ENCODE assay signal across 27 cellular contexts in genomic region chr5:112234000-112234399, GRCh38.
"Had no signal": no experiment of that assay in that cellular context is flagged by ENCODE, and none has a peak within 500 bp of the region (broad histone marks: within the 10 kb centered on the region; RNA-seq: fewer than 3 reads in every experiment).

No MANE protein-coding gene starts in this region.

- H3K4me1 ChIP-seq: left lung had no signal

- H3K27ac ChIP-seq: coronary artery, dorsolateral prefrontal cortex, gastroesophageal sphincter, heart right ventricle, left lung, lower lobe of right lung had no signal

- H3K4me3 Mint-ChIP-seq: mesothelial cell of epicardium; naive B cell; naive thymus-derived CD8-positive, alpha-beta T cell had no signal

- H3K27me3 ChIP-seq: dorsolateral prefrontal cortex, esophagus squamous epithelium, gastroesophageal sphincter, heart right ventricle, left lung had no signal

- DNase-seq: dermis blood vessel endothelial cell; dorsolateral prefrontal cortex; effector CD4-positive, alpha-beta T cell; effector memory CD4-positive, alpha-beta T cell; erythroblast; esophagus squamous epithelium; foreskin fibroblast; glutamatergic neuron; head of caudate nucleus; heart right ventricle; hippocampal formation; left cardiac atrium; left lung; left ventricle myocardium superior; lower lobe of right lung; mesenchymal stem cell; mucosa of descending colon; naive B cell; naive thymus-derived CD8-positive, alpha-beta T cell had no signal

- H3K27ac Mint-ChIP-seq: mesothelial cell of epicardium; naive thymus-derived CD8-positive, alpha-beta T cell had no signal

- H3K4me1 Mint-ChIP-seq: naive B cell; naive thymus-derived CD8-positive, alpha-beta T cell had no signal

- FAIRE-seq: colon, endothelial cell of umbilical vein, frontal cortex, islet of Langerhans, keratinocyte had no signal

- H3K36me3 Mint-ChIP-seq: naive B cell; naive thymus-derived CD8-positive, alpha-beta T cell had no signal

- H3K9me3 ChIP-seq: esophagus squamous epithelium, gastroesophageal sphincter, heart right ventricle, left lung, lower lobe of right lung, mucosa of descending colon had no signal

- H3K9me3 Mint-ChIP-seq: mesothelial cell of epicardium; naive B cell; naive thymus-derived CD8-positive, alpha-beta T cell had no signal

- H3K36me3 ChIP-seq: left lung, lower lobe of right lung had no signal

- H3K4me3 ChIP-seq: coronary artery, dorsolateral prefrontal cortex, esophagus squamous epithelium, gastroesophageal sphincter, heart right ventricle, left lung, lower lobe of right lung, mucosa of descending colon had no signal
